2 cellular contexts compared by ENCODE assay signal in the genomic region with DNA sequence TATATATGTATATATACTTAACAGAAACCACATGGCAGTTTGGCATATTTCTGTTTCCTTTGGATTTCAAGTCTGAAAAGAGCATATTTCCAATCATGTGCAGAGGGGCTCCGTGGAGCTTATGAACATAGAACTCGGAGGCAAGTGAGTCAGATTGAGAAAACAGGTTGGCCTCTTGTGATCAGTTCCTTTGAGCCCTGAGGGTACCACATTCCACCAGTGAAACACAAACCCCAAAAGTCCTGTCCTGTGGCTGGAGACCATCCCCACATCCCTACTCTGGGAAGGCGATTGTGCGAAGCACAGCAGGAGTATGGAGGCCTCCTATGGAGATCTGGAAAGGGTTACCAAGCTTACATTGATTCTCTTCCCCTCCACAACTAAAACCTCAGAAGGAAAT.
TF ChIP-seq lines count a peak whose summit lies in the region.

No MANE protein-coding gene starts in this region.

TF ChIP-seq in IMR-90, 13 proteins besides CTCF, POLR2A, EP300 and RAD21:
- TF ChIP-seq FOS (IDR thresholded peaks at IDR 0.05; ENCODE audit: low read depth, low read length) (no peak), RCOR1 (IDR thresholded peaks at IDR 0.05; ENCODE audit: insufficient replicate concordance, low read length) (no peak), SMC3 (IDR thresholded peaks at IDR 0.05; ENCODE audit: low read depth, low read length) (no peak), CEBPB (IDR thresholded peaks at IDR 0.05; ENCODE audit: low read depth, low read length) (no peak), NFE2L2 (IDR thresholded peaks at IDR 0.05; ENCODE audit: low read depth, low read length) (no peak), MAFK (IDR thresholded peaks at IDR 0.05; ENCODE audit: low read depth, low read length) (no peak)
- TF ChIP-seq, protein P1, sequence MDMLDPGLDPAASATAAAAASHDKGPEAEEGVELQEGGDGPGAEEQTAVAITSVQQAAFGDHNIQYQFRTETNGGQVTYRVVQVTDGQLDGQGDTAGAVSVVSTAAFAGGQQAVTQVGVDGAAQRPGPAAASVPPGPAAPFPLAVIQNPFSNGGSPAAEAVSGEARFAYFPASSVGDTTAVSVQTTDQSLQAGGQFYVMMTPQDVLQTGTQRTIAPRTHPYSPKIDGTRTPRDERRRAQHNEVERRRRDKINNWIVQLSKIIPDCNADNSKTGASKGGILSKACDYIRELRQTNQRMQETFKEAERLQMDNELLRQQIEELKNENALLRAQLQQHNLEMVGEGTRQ (IDR thresholded peaks at IDR 0.05; ENCODE audit: low read depth, low read length) = no peak
- TF ChIP-seq, protein P2, sequence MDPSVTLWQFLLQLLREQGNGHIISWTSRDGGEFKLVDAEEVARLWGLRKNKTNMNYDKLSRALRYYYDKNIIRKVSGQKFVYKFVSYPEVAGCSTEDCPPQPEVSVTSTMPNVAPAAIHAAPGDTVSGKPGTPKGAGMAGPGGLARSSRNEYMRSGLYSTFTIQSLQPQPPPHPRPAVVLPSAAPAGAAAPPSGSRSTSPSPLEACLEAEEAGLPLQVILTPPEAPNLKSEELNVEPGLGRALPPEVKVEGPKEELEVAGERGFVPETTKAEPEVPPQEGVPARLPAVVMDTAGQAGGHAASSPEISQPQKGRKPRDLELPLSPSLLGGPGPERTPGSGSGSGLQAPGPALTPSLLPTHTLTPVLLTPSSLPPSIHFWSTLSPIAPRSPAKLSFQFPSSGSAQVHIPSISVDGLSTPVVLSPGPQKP (IDR thresholded peaks at IDR 0.05; ENCODE audit: borderline replicate concordance, low read depth, low read length) = no peak

TF ChIP-seq in WTC11, 78 proteins besides CTCF, POLR2A, EP300 and RAD21:
- TF ChIP-seq, protein P3, sequence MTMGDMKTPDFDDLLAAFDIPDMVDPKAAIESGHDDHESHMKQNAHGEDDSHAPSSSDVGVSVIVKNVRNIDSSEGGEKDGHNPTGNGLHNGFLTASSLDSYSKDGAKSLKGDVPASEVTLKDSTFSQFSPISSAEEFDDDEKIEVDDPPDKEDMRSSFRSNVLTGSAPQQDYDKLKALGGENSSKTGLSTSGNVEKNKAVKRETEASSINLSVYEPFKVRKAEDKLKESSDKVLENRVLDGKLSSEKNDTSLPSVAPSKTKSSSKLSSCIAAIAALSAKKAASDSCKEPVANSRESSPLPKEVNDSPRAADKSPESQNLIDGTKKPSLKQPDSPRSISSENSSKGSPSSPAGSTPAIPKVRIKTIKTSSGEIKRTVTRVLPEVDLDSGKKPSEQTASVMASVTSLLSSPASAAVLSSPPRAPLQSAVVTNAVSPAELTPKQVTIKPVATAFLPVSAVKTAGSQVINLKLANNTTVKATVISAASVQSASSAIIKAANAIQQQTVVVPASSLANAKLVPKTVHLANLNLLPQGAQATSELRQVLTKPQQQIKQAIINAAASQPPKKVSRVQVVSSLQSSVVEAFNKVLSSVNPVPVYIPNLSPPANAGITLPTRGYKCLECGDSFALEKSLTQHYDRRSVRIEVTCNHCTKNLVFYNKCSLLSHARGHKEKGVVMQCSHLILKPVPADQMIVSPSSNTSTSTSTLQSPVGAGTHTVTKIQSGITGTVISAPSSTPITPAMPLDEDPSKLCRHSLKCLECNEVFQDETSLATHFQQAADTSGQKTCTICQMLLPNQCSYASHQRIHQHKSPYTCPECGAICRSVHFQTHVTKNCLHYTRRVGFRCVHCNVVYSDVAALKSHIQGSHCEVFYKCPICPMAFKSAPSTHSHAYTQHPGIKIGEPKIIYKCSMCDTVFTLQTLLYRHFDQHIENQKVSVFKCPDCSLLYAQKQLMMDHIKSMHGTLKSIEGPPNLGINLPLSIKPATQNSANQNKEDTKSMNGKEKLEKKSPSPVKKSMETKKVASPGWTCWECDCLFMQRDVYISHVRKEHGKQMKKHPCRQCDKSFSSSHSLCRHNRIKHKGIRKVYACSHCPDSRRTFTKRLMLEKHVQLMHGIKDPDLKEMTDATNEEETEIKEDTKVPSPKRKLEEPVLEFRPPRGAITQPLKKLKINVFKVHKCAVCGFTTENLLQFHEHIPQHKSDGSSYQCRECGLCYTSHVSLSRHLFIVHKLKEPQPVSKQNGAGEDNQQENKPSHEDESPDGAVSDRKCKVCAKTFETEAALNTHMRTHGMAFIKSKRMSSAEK (CRISPR knock-in tag; IDR thresholded peaks at IDR 0.05; ENCODE audit: borderline replicate concordance) = no peak
- TF ChIP-seq ZNF121 (CRISPR knock-in tag; IDR thresholded peaks at IDR 0.05) = no peak
- TF ChIP-seq OVOL2 (CRISPR knock-in tag; IDR thresholded peaks at IDR 0.05; ENCODE audit: borderline replicate concordance) = no peak
- TF ChIP-seq TEAD4 (CRISPR knock-in tag; IDR thresholded peaks at IDR 0.05) = no peak
- no peak for TF ChIP-seq HMGA2 (CRISPR knock-in tag; IDR thresholded peaks at IDR 0.05)
- TF ChIP-seq, protein P4, sequence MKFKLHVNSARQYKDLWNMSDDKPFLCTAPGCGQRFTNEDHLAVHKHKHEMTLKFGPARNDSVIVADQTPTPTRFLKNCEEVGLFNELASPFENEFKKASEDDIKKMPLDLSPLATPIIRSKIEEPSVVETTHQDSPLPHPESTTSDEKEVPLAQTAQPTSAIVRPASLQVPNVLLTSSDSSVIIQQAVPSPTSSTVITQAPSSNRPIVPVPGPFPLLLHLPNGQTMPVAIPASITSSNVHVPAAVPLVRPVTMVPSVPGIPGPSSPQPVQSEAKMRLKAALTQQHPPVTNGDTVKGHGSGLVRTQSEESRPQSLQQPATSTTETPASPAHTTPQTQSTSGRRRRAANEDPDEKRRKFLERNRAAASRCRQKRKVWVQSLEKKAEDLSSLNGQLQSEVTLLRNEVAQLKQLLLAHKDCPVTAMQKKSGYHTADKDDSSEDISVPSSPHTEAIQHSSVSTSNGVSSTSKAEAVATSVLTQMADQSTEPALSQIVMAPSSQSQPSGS (CRISPR knock-in tag; IDR thresholded peaks at IDR 0.05; ENCODE audit: borderline replicate concordance, low read depth) = no peak
- TF ChIP-seq ELF4 (CRISPR knock-in tag; IDR thresholded peaks at IDR 0.05; ENCODE audit: low read depth) = no peak
- TF ChIP-seq ATF1 (CRISPR knock-in tag; IDR thresholded peaks at IDR 0.05) = no peak
